In the genomic region with DNA sequence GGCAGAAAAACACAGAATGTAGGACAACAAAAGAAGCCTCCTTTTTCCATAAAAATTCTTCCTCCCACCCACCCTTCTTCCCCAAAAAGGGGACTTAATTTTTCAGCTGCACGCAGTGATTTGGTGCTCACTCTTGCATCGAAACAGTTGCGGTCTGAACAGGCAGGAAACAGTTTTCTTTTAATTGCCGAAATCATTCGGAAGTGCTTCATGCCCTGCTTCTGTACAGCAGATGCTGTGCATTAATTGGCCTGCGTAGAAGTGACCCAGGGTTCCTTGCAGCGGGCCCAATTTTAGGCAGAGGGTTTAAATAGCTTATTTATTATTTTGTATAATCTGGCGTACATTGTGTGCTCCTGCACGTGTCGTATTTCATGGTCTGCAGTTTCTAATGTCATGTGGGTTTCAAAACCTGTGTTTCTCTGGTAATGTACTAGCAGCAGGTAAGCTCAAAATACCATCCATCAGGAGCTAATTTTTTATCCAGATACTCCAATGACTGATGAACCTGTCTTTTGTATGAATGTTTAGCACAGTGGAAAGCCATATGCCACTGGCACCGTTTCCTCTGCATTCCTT, we compare ENCODE assay signal across 15 cellular contexts.
A peak's percentile ranks its signal among the peaks of the same experiment; 100 is the strongest.
DNase-seq lines count a peak whose midpoint lies in the region; ATAC-seq and TF ChIP-seq lines count a peak whose summit lies in the region.
"Had no signal": no experiment of that assay in that cellular context is flagged by ENCODE, and none has a peak within 500 bp of the region (broad histone marks: within the 10 kb centered on the region; RNA-seq: fewer than 3 reads in every experiment).

No MANE protein-coding gene starts in this region.

- peak overlapping the region; percentile 66 for H3K4me3 Mint-ChIP-seq in activated naive CD8-positive, alpha-beta T cell
- no peak overlapping the region for H3K4me3 Mint-ChIP-seq in activated naive CD8-positive, alpha-beta T cell treated with anti-CD3 and anti-CD28 coated beads, Interleukin-2, amount 50 U/mL, for 24 hours
- peak overlapping the region; percentile 53 for H3K4me3 Mint-ChIP-seq in central memory CD8-positive, alpha-beta T cell
- peak overlapping the region; percentile 5 for H3K4me3 Mint-ChIP-seq in stimulated activated effector memory CD8-positive, alpha-beta T cell treated with anti-CD3 and anti-CD28 coated beads, Interleukin-12 subunit alpha, Interleukin-12 subunit beta, amount 100 ng/mL, for 72 hours
- H3K4me3 Mint-ChIP-seq in CD14-positive monocyte, result peak overlapping the region in 1 of 2 donors; percentile 62

- H3K36me3 Mint-ChIP-seq in activated naive CD8-positive, alpha-beta T cell, result no peaks in the 10 kb centered on the region
- no peaks in the 10 kb centered on the region for H3K36me3 Mint-ChIP-seq in activated naive CD8-positive, alpha-beta T cell treated with anti-CD3 and anti-CD28 coated beads, Interleukin-2, amount 50 U/mL, for 24 hours (ENCODE audit: low read depth)
- H3K36me3 Mint-ChIP-seq in central memory CD8-positive, alpha-beta T cell (ENCODE audit: insufficient read depth), result peaks cover 8% of the 10 kb centered on the region
- no peaks in the 10 kb centered on the region for H3K36me3 Mint-ChIP-seq in stimulated activated effector memory CD8-positive, alpha-beta T cell treated with anti-CD3 and anti-CD28 coated beads, Interleukin-12 subunit alpha, Interleukin-12 subunit beta, amount 100 ng/mL, for 72 hours
- peaks cover 0 to 7% of the 10 kb centered on the region in 2 donors for H3K36me3 Mint-ChIP-seq in CD14-positive monocyte

- no peak for DNase-seq in activated naive CD8-positive, alpha-beta T cell treated with anti-CD3 and anti-CD28 coated beads, Interleukin-2, amount 50 U/mL, for 24 hours
- DNase-seq in NCI-H1694 treated with DMSO at 0.1 percent for 48 hours (lab: John Stamatoyannopoulos, UW) (peak; percentile 99), CD14-positive monocyte (ENCODE audit: low spot score) (no peak)
- DNase-seq in central memory CD8-positive, alpha-beta T cell (ENCODE audit: low spot score in 2 of 2), result no peak
- no peak for DNase-seq in stimulated activated effector memory CD8-positive, alpha-beta T cell treated with anti-CD3 and anti-CD28 coated beads, Interleukin-12 subunit alpha, Interleukin-12 subunit beta, amount 100 ng/mL, for 72 hours (ENCODE audit: low spot score in 2 of 2)
- DNase-seq: activated CD4-positive, alpha-beta T cell treated with anti-CD3 and anti-CD28 coated beads, Interleukin-2, amount 50 U/mL, for 4 hours; activated naive CD4-positive, alpha-beta T cell treated with Interleukin-2 at 50 U/mL for 16 hours; erythroblast; NCI-H1105 treated with DMSO at 0.1 percent for 48 hours; NCI-H526 treated with DMSO at 0.1 percent for 48 hours had no signal

- H3K4me1 Mint-ChIP-seq in activated naive CD8-positive, alpha-beta T cell (ENCODE audit: low read depth), result peaks cover 12% of the 10 kb centered on the region
- H3K4me1 Mint-ChIP-seq in activated naive CD8-positive, alpha-beta T cell treated with anti-CD3 and anti-CD28 coated beads, Interleukin-2, amount 50 U/mL, for 24 hours, result peaks cover 7% of the 10 kb centered on the region
- peaks cover 9% of the 10 kb centered on the region for H3K4me1 Mint-ChIP-seq in central memory CD8-positive, alpha-beta T cell
- H3K4me1 Mint-ChIP-seq in stimulated activated effector memory CD8-positive, alpha-beta T cell treated with anti-CD3 and anti-CD28 coated beads, Interleukin-12 subunit alpha, Interleukin-12 subunit beta, amount 100 ng/mL, for 72 hours, result peaks cover 12% of the 10 kb centered on the region
- H3K4me1 Mint-ChIP-seq in CD14-positive monocyte, result peaks cover 18% of the 10 kb centered on the region

- no peak for TF ChIP-seq CTCF in CD14-positive monocyte (IDR thresholded peaks at IDR 0.05)

- no peaks in the 10 kb centered on the region for H3K9me3 Mint-ChIP-seq in activated naive CD8-positive, alpha-beta T cell (ENCODE audit: low read depth)
- H3K9me3 Mint-ChIP-seq in activated naive CD8-positive, alpha-beta T cell treated with anti-CD3 and anti-CD28 coated beads, Interleukin-2, amount 50 U/mL, for 24 hours, result no peaks in the 10 kb centered on the region
- no peaks in the 10 kb centered on the region for H3K9me3 Mint-ChIP-seq in central memory CD8-positive, alpha-beta T cell
- H3K9me3 Mint-ChIP-seq in stimulated activated effector memory CD8-positive, alpha-beta T cell treated with anti-CD3 and anti-CD28 coated beads, Interleukin-12 subunit alpha, Interleukin-12 subunit beta, amount 100 ng/mL, for 72 hours, result no peaks in the 10 kb centered on the region
- H3K9me3 Mint-ChIP-seq in CD14-positive monocyte, result peaks cover 0 to 2% (median 0%) of the 10 kb centered on the region in 7 donors
- H3K9me3 Mint-ChIP-seq: type B pancreatic cell had no signal

- H3K27ac Mint-ChIP-seq in activated naive CD8-positive, alpha-beta T cell, result no peak overlapping the region
- no peak overlapping the region for H3K27ac Mint-ChIP-seq in activated naive CD8-positive, alpha-beta T cell treated with anti-CD3 and anti-CD28 coated beads, Interleukin-2, amount 50 U/mL, for 24 hours
- no peak overlapping the region for H3K27ac Mint-ChIP-seq in central memory CD8-positive, alpha-beta T cell (ENCODE audit: low read depth)
- H3K27ac Mint-ChIP-seq in stimulated activated effector memory CD8-positive, alpha-beta T cell treated with anti-CD3 and anti-CD28 coated beads, Interleukin-12 subunit alpha, Interleukin-12 subunit beta, amount 100 ng/mL, for 72 hours, result no peak overlapping the region
- no peak overlapping the region for H3K27ac Mint-ChIP-seq in CD14-positive monocyte
- H3K27ac Mint-ChIP-seq: type B pancreatic cell had no signal

- intact Hi-C loops in CD14-positive monocyte (cut with micrococcal nuclease), result loop anchor here in 1 of 2 donors (10.0 kb wide), 1 partner anchor 867 kb away; no protein-coding TSS in a partner anchor

- no peak for ATAC-seq in activated naive CD8-positive, alpha-beta T cell treated with anti-CD3 and anti-CD28 coated beads, Interleukin-2, amount 50 U/mL, for 24 hours
- ATAC-seq in central memory CD8-positive, alpha-beta T cell (replicated peaks; ENCODE audit: extremely low read depth, poor library complexity, severe bottlenecking), result no peak
- no peak for ATAC-seq in stimulated activated effector memory CD8-positive, alpha-beta T cell treated with anti-CD3 and anti-CD28 coated beads, Interleukin-12 subunit alpha, Interleukin-12 subunit beta, amount 100 ng/mL, for 72 hours
- ATAC-seq in HG03108 (IDR thresholded peaks at IDR 0.05; ENCODE audit: unreplicated experiment) (no peak), SK-N-SH treated with all-trans-retinoic acid at 6 μM for 48 hours (no peak)
- ATAC-seq: HepG2 had no signal

- H3K27me3 Mint-ChIP-seq in activated naive CD8-positive, alpha-beta T cell, result no peaks in the 10 kb centered on the region
- no peaks in the 10 kb centered on the region for H3K27me3 Mint-ChIP-seq in activated naive CD8-positive, alpha-beta T cell treated with anti-CD3 and anti-CD28 coated beads, Interleukin-2, amount 50 U/mL, for 24 hours
- H3K27me3 Mint-ChIP-seq in central memory CD8-positive, alpha-beta T cell, result no peaks in the 10 kb centered on the region
- H3K27me3 Mint-ChIP-seq in CD14-positive monocyte (ENCODE audit: low read depth in 3 of 3), result peaks cover 5 to 23% (median 12%) of the 10 kb centered on the region in 3 donors
- H3K27me3 Mint-ChIP-seq: type B pancreatic cell had no signal

TF ChIP-seq in SK-N-SH treated with all-trans-retinoic acid at 6 μM for 48 hours, 23 proteins besides CTCF, POLR2A, EP300 and RAD21 (continues in another document):
- TF ChIP-seq BACH2 (CRISPR knock-in tag; IDR thresholded peaks at IDR 0.05; ENCODE audit: borderline replicate concordance) (no peak), TCF4 (CRISPR knock-in tag; IDR thresholded peaks at IDR 0.05; ENCODE audit: borderline replicate concordance) (no peak), SNAI2 (CRISPR knock-in tag; IDR thresholded peaks at IDR 0.05) (no peak)
- TF ChIP-seq, protein P1, sequence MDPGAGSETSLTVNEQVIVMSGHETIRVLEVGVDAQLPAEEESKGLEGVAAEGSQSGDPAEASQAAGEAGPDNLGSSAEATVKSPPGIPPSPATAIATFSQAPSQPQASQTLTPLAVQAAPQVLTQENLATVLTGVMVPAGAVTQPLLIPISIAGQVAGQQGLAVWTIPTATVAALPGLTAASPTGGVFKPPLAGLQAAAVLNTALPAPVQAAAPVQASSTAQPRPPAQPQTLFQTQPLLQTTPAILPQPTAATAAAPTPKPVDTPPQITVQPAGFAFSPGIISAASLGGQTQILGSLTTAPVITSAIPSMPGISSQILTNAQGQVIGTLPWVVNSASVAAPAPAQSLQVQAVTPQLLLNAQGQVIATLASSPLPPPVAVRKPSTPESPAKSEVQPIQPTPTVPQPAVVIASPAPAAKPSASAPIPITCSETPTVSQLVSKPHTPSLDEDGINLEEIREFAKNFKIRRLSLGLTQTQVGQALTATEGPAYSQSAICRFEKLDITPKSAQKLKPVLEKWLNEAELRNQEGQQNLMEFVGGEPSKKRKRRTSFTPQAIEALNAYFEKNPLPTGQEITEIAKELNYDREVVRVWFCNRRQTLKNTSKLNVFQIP (CRISPR knock-in tag; IDR thresholded peaks at IDR 0.05; ENCODE audit: borderline replicate concordance, low read depth), result no peak
- TF ChIP-seq, protein P2, sequence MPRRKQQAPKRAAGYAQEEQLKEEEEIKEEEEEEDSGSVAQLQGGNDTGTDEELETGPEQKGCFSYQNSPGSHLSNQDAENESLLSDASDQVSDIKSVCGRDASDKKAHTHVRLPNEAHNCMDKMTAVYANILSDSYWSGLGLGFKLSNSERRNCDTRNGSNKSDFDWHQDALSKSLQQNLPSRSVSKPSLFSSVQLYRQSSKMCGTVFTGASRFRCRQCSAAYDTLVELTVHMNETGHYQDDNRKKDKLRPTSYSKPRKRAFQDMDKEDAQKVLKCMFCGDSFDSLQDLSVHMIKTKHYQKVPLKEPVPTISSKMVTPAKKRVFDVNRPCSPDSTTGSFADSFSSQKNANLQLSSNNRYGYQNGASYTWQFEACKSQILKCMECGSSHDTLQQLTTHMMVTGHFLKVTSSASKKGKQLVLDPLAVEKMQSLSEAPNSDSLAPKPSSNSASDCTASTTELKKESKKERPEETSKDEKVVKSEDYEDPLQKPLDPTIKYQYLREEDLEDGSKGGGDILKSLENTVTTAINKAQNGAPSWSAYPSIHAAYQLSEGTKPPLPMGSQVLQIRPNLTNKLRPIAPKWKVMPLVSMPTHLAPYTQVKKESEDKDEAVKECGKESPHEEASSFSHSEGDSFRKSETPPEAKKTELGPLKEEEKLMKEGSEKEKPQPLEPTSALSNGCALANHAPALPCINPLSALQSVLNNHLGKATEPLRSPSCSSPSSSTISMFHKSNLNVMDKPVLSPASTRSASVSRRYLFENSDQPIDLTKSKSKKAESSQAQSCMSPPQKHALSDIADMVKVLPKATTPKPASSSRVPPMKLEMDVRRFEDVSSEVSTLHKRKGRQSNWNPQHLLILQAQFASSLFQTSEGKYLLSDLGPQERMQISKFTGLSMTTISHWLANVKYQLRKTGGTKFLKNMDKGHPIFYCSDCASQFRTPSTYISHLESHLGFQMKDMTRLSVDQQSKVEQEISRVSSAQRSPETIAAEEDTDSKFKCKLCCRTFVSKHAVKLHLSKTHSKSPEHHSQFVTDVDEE (CRISPR knock-in tag; IDR thresholded peaks at IDR 0.05), result no peak
